Comparison of ENCODE assay signal across 20 cellular contexts in the genomic region with DNA sequence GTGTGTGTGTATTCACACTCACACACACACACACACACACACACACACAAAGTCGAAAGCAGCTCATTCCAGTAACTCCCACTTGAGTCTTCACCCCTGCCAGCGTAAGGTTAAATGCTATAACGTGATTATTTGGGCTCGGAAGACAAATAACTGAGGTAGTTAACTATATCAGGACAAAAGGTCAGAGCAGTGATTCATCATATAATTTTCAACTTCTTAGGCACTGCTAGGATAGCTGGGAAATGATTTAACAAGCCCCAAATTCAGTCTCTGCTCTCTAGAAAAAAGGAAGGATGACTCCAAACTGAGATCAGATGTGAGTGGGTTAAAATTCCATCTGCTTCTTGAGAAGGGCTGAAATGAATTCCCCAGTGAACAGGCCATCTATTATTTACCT. TPM values are rescaled to one million over a fixed set of nuclear protein-coding genes. Genes with fewer than 3 reads are reported as not detected.
DNase-seq lines count a peak whose midpoint lies in the region; ATAC-seq and FAIRE-seq lines count a peak whose summit lies in the region.
"Had no signal": no experiment of that assay in that cellular context is flagged by ENCODE, and none has a peak within 500 bp of the region (broad histone marks: within the 10 kb centered on the region; RNA-seq: fewer than 3 reads in every experiment).

No MANE protein-coding gene starts in this region.

- 0 out of 2 replicates have a peak, but pooled peaks cover 2% of the 10 kb centered on the region for H3K9me3 ChIP-seq in Karpas-422 (ENCODE audit: low read length)

- no peaks in the 10 kb centered on the region for H3K9me2 ChIP-seq in Karpas-422 (replicated peaks; ENCODE audit: insufficient read depth, low read length)

- H3K36me3 ChIP-seq in Karpas-422 (ENCODE audit: insufficient read depth, low read length) = no peaks in the 10 kb centered on the region

- H4K20me1 ChIP-seq in Karpas-422 (ENCODE audit: insufficient read depth, low read depth, low read length) = no peaks in the 10 kb centered on the region

- no peaks in the 10 kb centered on the region for H3K79me2 ChIP-seq in Karpas-422 (ENCODE audit: low read length)

- no peaks in the 10 kb centered on the region for H3K27me3 ChIP-seq in Karpas-422 (ENCODE audit: low read length)

- no peaks in the 10 kb centered on the region for H3K4me1 ChIP-seq in Karpas-422 (ENCODE audit: low read length)

- H3K9ac ChIP-seq in Karpas-422 (ENCODE audit: low read length) = no peak overlapping the region

- ATAC-seq in GM21515 (IDR thresholded peaks at IDR 0.05; ENCODE audit: unreplicated experiment) = no peak

- FAIRE-seq in HTR-8/SVneo (lab: Jason Lieb, UNC) = peak; percentile 66
- FAIRE-seq: D721Med, H1 had no signal

- no peak overlapping the region for H3K4me2 ChIP-seq in Karpas-422 (ENCODE audit: low read depth, low read length, poor library complexity, severe bottlenecking)

- H3K4me3 ChIP-seq in skeletal muscle cell (ENCODE audit: low read depth, low read length) (no peak overlapping the region), Karpas-422 (ENCODE audit: low read length) (no peak overlapping the region)
- H3K4me3 ChIP-seq: SK-N-MC had no signal

- DNase-seq in HTR-8/SVneo (ENCODE audit: insufficient read length, low spot score) = no peak
- peak; percentile 84 for DNase-seq in amniotic epithelial cell (ENCODE audit: low read depth)
- peak; percentile 74 for DNase-seq in iris pigment epithelial cell (ENCODE audit: low read depth)
- peak; percentile 45 for DNase-seq in skeletal muscle cell (ENCODE audit: low read depth)
- no peak for DNase-seq in Karpas-422
- no peak for DNase-seq in foreskin melanocyte
- no peak for DNase-seq in NCI-H146 (lab: John Stamatoyannopoulos, UW)
- DNase-seq: AML-193; CD4-positive, CD25-positive, alpha-beta regulatory T cell; DND-41; GF-D8; HFFc6; NCI-H1417; NCI-H2029; NCI-H524 treated with DMSO at 0.1 percent for 48 hours had no signal

- H3K27ac ChIP-seq in Karpas-422 (ENCODE audit: low read length) = no peak overlapping the region
- H3K27ac ChIP-seq: SK-N-MC had no signal

- no peak overlapping the region for H2AFZ ChIP-seq in Karpas-422 (ENCODE audit: low read length)

RNA-seq across cellular contexts. Expression of a gene that starts 30.7 kb away (rescaled TPM):
- total RNA-seq in Karpas-422 (2014; rRNA removed; shearing (Covaris generic); ENCODE audit: low replicate concordance) = not detected in 2 replicates
- total RNA-seq: CD4-positive, CD25-positive, alpha-beta regulatory T cell; H1; HFFc6; LHCN-M2 had no signal

Comparison
In these comparisons a context has a peak if more than half of its experiments do, and no peak if none do; other contexts are left out.
1. DNase-seq: peak in amniotic epithelial cell (single experiment), iris pigment epithelial cell (single experiment) and skeletal muscle cell (single experiment); none in HTR-8/SVneo (single experiment), Karpas-422 (single experiment), foreskin melanocyte (single experiment) and NCI-H146 (single experiment).